ENCODE assay signal across 1 cellular context in genomic region chr6:160275511-160276003, GRCh38.
TF ChIP-seq lines count a peak whose summit lies in the region.

No MANE protein-coding gene starts in this region.

TF ChIP-seq in H1, 55 proteins besides CTCF, POLR2A, EP300 and RAD21:
- TF ChIP-seq CHD7 (IDR thresholded peaks at IDR 0.05; ENCODE audit: insufficient replicate concordance, low read length) (no peak), KDM4A (IDR thresholded peaks at IDR 0.05; ENCODE audit: low read depth, low read length, severe bottlenecking) (no peak), TAF1 (IDR thresholded peaks at IDR 0.05; ENCODE audit: low read depth, low read length) (no peak), ATF3 (IDR thresholded peaks at IDR 0.05; ENCODE audit: insufficient read depth, low read depth, low read length) (no peak), CBX8 (IDR thresholded peaks at IDR 0.05; ENCODE audit: borderline replicate concordance, low read depth, low read length) (no peak), CHD1 (IDR thresholded peaks at IDR 0.05; ENCODE audit: low read depth, low read length) (no peak), MAFK (IDR thresholded peaks at IDR 0.05; ENCODE audit: low read depth, low read length) (no peak), SP2 (IDR thresholded peaks at IDR 0.05; ENCODE audit: low read length) (no peak), POLR2AphosphoS5 (IDR thresholded peaks at IDR 0.05; ENCODE audit: low read depth, low read length) (no peak), TAF7 (optimal IDR thresholded peaks at IDR 0.05; ENCODE audit: borderline replicate concordance, low read depth, low read length) (no peak), SUZ12 (IDR thresholded peaks at IDR 0.05; ENCODE audit: low read length) (no peak), TEAD4 (IDR thresholded peaks at IDR 0.05; ENCODE audit: low read depth, low read length) (no peak), RNF2 (IDR thresholded peaks at IDR 0.05; ENCODE audit: borderline replicate concordance, low read depth, low read length, missing control alignments, poor library complexity, severe bottlenecking) (no peak), NRF1 (IDR thresholded peaks at IDR 0.05; ENCODE audit: low read depth, low read length) (no peak), SP4 (IDR thresholded peaks at IDR 0.05; ENCODE audit: low read length) (no peak), RBBP5 (IDR thresholded peaks at IDR 0.05; ENCODE audit: borderline replicate concordance, low read depth, low read length) (no peak), USF2 (IDR thresholded peaks at IDR 0.05; ENCODE audit: low read length) (no peak)
